Comparison of ENCODE assay signal across 23 cellular contexts in genomic region chr4:146252941-146253340, GRCh38. TPM values are rescaled to one million over a fixed set of nuclear protein-coding genes. Genes with fewer than 3 reads are reported as not detected.
DNase-seq lines count a peak whose midpoint lies in the region; ATAC-seq, FAIRE-seq and TF ChIP-seq lines count a peak whose summit lies in the region.
"Had no signal": no experiment of that assay in that cellular context is flagged by ENCODE, and none has a peak within 500 bp of the region (broad histone marks: within the 10 kb centered on the region; RNA-seq: fewer than 3 reads in every experiment).

No MANE protein-coding gene starts in this region.

- CTCF ChIA-PET in HepG2 (lab: Yijun Ruan, JAX; ENCODE audit: low intra/inter-chr PET ratio, low total read pairs): no interaction called here
- CTCF ChIA-PET in PC-3 (lab: Charles Lee): no interaction called here

- H3K4me1 ChIP-seq in HepG2 (ENCODE audit: insufficient read depth, low read length) (peaks cover 17% of the 10 kb centered on the region), right lobe of liver (no peaks in the 10 kb centered on the region), PC-3 (ENCODE audit: insufficient read depth, low read length) (no peaks in the 10 kb centered on the region)

- TF ChIP-seq POLR2A in HepG2 (IDR thresholded peaks at IDR 0.05; ENCODE audit: insufficient read depth in 1 of 2, low read depth in 2 of 2, low read length in 2 of 2) (no peak), right lobe of liver (IDR thresholded peaks at IDR 0.05) (no peak)

- H3K79me2 ChIP-seq in HepG2 (ENCODE audit: insufficient read depth, low read length): no peaks in the 10 kb centered on the region
- H3K79me2 ChIP-seq in PC-3 (ENCODE audit: low read length): no peaks in the 10 kb centered on the region

- H3K27ac ChIP-seq in HepG2 (ENCODE audit: extremely low read length, insufficient read depth, low read length): no peak overlapping the region
- H3K27ac ChIP-seq in right lobe of liver: no peak overlapping the region
- H3K27ac ChIP-seq in PC-3 (ENCODE audit: low read length): no peak overlapping the region
- no peak overlapping the region for H3K27ac ChIP-seq in caudate nucleus (ENCODE audit: low read depth, low read length)
- H3K27ac ChIP-seq: GM23248 had no signal

- ATAC-seq in HepG2 (no peak), right lobe of liver (no peak), PC-3 (peak; percentile 42), left colon (peak; percentile 68)

- no peak overlapping the region for H3K4me3 Mint-ChIP-seq in endothelial cell (ENCODE audit: unreplicated experiment)
- no peak overlapping the region for H3K4me3 Mint-ChIP-seq in type B pancreatic cell
- H3K4me3 Mint-ChIP-seq: CD4-positive, alpha-beta memory T cell had no signal

- H4K20me1 ChIP-seq in HepG2 (ENCODE audit: insufficient read depth, low read length) (no peaks in the 10 kb centered on the region), PC-3 (ENCODE audit: low read length) (no peaks in the 10 kb centered on the region)

- H3K4me3 ChIP-seq in HepG2 (replicated peaks in 1 of 3; ENCODE audit: insufficient read depth in 1 of 3, low read depth in 2 of 3, low read length in 3 of 3) (no peak overlapping the region), right lobe of liver (no peak overlapping the region), PC-3 (ENCODE audit: low read length) (no peak overlapping the region)
- H3K4me3 ChIP-seq: GM23248 had no signal

- H3K36me3 ChIP-seq in HepG2 (replicated peaks in 1 of 2; ENCODE audit: control insufficient read depth in 1 of 2, insufficient read depth in 2 of 2, low read length in 2 of 2) (no peaks in the 10 kb centered on the region; a peak in 1 of 5 replicates), right lobe of liver (peaks cover 0 to 2% (median 0%) of the 10 kb centered on the region in 4 donors), PC-3 (ENCODE audit: low read depth, low read length) (no peaks in the 10 kb centered on the region)

- BruUV-seq in HepG2 (replicated peaks; lab: Mats Ljungman, UMichigan) (no TSS peak), PC-3 (replicated peaks; lab: Mats Ljungman, UMichigan) (no TSS peak)

- DNase-seq in HepG2 (ENCODE audit: low spot score) (peak; percentile 25), right lobe of liver (no peak), PC-3 (no peak), left colon (no peak), endothelial cell (ENCODE audit: low spot score) (no peak), type B pancreatic cell (ENCODE audit: extremely low spot score, unreplicated experiment) (no peak), caudate nucleus (lab: John Stamatoyannopoulos, UW) (no peak), posterior cingulate gyrus (no peak)
- DNase-seq: 8988T; C1 segment of cervical spinal cord; Calu3; CD4-positive, alpha-beta memory T cell; COR-L47; DMS153; DND-41; GM23248; H7; HCEC 1CT had no signal

- no peak for FAIRE-seq in HepG2 (lab: Jason Lieb, UNC)
- FAIRE-seq: G401.6, GM12892, H1 had no signal

- 61% methylated on average over 2 of the region's 2 CpGs for WGBS in HepG2 (ENCODE audit: low lambda C conversion rate)
- WGBS in right lobe of liver (ENCODE audit: insufficient coverage, low coverage, low lambda C conversion rate, missing lambda C conversion rate): 79% methylated on average over 2 of the region's 2 CpGs

- H3K27ac Mint-ChIP-seq in endothelial cell (ENCODE audit: unreplicated experiment) (no peak overlapping the region), type B pancreatic cell (no peak overlapping the region)
- H3K27ac Mint-ChIP-seq: CD4-positive, alpha-beta memory T cell had no signal

- no peak overlapping the region for H3K4me2 ChIP-seq in HepG2 (ENCODE audit: low read depth, low read length)
- no peak overlapping the region for H3K4me2 ChIP-seq in PC-3 (ENCODE audit: low read length)

- no peaks in the 10 kb centered on the region for H3F3A ChIP-seq in PC-3 (ENCODE audit: low read length, unreplicated experiment)

- H3K9me3 ChIP-seq in HepG2 (ENCODE audit: low read length): no peaks in the 10 kb centered on the region
- no peaks in the 10 kb centered on the region for H3K9me3 ChIP-seq in right lobe of liver
- no peaks in the 10 kb centered on the region for H3K9me3 ChIP-seq in PC-3 (ENCODE audit: low read length)

- TF ChIP-seq EP300 in HepG2 (IDR thresholded peaks at IDR 0.05; ENCODE audit: low read depth in 2 of 2, low read length in 2 of 2) (no peak), HepG2 (CRISPR knock-in tag; IDR thresholded peaks at IDR 0.05; ENCODE audit: borderline replicate concordance) (no peak)

- H2AFZ ChIP-seq in HepG2 (ENCODE audit: low read length): no peak overlapping the region
- H2AFZ ChIP-seq in PC-3 (ENCODE audit: low read length): no peak overlapping the region
- H2AFZ ChIP-seq: GM23248 had no signal

- no peaks in the 10 kb centered on the region for H3K9me3 Mint-ChIP-seq in endothelial cell (ENCODE audit: unreplicated experiment)
- H3K9me3 Mint-ChIP-seq in type B pancreatic cell: no peaks in the 10 kb centered on the region
- H3K9me3 Mint-ChIP-seq: CD4-positive, alpha-beta memory T cell had no signal

- POLR2A ChIA-PET in HepG2 (lab: Yijun Ruan, JAX) (no interaction called here), PC-3 (lab: Charles Lee; ENCODE audit: unreplicated experiment) (no interaction called here)

- no peak for TF ChIP-seq RAD21 in HepG2 (CRISPR knock-in tag; IDR thresholded peaks at IDR 0.05)

- H3K27me3 ChIP-seq in HepG2 (ENCODE audit: control insufficient read depth in 1 of 2, insufficient read depth in 2 of 2, low read length in 2 of 2) (no peaks in the 10 kb centered on the region), right lobe of liver (no peaks in the 10 kb centered on the region), PC-3 (ENCODE audit: low read length) (no peaks in the 10 kb centered on the region)

- H3K9ac ChIP-seq in HepG2 (ENCODE audit: insufficient read depth, low read depth, low read length) (no peak overlapping the region), PC-3 (ENCODE audit: low read length) (no peak overlapping the region)
- H3K9ac ChIP-seq: GM23248 had no signal

- intact Hi-C loops in HepG2 (cut with micrococcal nuclease; ENCODE audit: unreplicated experiment) (no loop called here), right lobe of liver (cut with DNase I) (no loop called here), PC-3 (cut with micrococcal nuclease) (no loop called here), left colon (cut with DNase I, micrococcal nuclease) (no loop called here), posterior cingulate gyrus (cut with DNase I) (no loop called here)

- H3K4me1 Mint-ChIP-seq in endothelial cell (ENCODE audit: unreplicated experiment) (peaks cover 14% of the 10 kb centered on the region), type B pancreatic cell (ENCODE audit: unreplicated experiment) (peaks cover 12% of the 10 kb centered on the region)
- H3K4me1 Mint-ChIP-seq: CD4-positive, alpha-beta memory T cell had no signal

- TF ChIP-seq CTCF in HepG2 (CRISPR knock-in tag; IDR thresholded peaks at IDR 0.05) (no peak), right lobe of liver (IDR thresholded peaks at IDR 0.05) (no peak), PC-3 (conservative IDR thresholded peaks at IDR 0.05; ENCODE audit: low read depth, low read length) (no peak), endothelial cell (IDR thresholded peaks at IDR 0.05; ENCODE audit: unreplicated experiment) (no peak), type B pancreatic cell (conservative IDR thresholded peaks at IDR 0.05) (no peak)

- in situ Hi-C loops in HepG2 (cut with HindIII; ENCODE audit: extremely low pct_ligation_motif_present, low pct_unique_long_range_greater_than_20kb): no loop called here

- no peaks in the 10 kb centered on the region for H3K36me3 Mint-ChIP-seq in endothelial cell (ENCODE audit: low read depth, unreplicated experiment)
- peaks cover 4% of the 10 kb centered on the region for H3K36me3 Mint-ChIP-seq in type B pancreatic cell

- H3K9me2 ChIP-seq in PC-3 (replicated peaks; ENCODE audit: low read length): no peaks in the 10 kb centered on the region

- H3K27me3 Mint-ChIP-seq in endothelial cell (ENCODE audit: unreplicated experiment) (peaks cover 5% of the 10 kb centered on the region), type B pancreatic cell (no peaks in the 10 kb centered on the region)
- H3K27me3 Mint-ChIP-seq: CD4-positive, alpha-beta memory T cell had no signal

TF ChIP-seq in HepG2, 621 proteins besides CTCF, POLR2A, EP300 and RAD21 (continues in another document):
- TF ChIP-seq POLR2AphosphoS5 (IDR thresholded peaks at IDR 0.05; ENCODE audit: low read depth, low read length) (no peak), RARA (CRISPR knock-in tag; IDR thresholded peaks at IDR 0.05) (no peak), ZNF207 (IDR thresholded peaks at IDR 0.05; ENCODE audit: borderline replicate concordance) (no peak)

RNA-seq across cellular contexts. Expression of gene REELD1, which starts 38.6 kb away (rescaled TPM):
- total RNA-seq in HepG2 (2016; rRNA removed; fragmentation: Illumina TruSeq; extraction: Trizol) (0.04 TPM in 1 of 2 replicates, not detected in the other), right lobe of liver (under 1 TPM in 5 of 6 experiments, not detected in 1; 0.12 to 0.50 (median 0.35) TPM), PC-3 (2014; rRNA removed) (not detected in 2 replicates), left colon (not detected), endothelial cell (ENCODE audit: unreplicated experiment) (0.26 TPM), type B pancreatic cell (ENCODE audit: low replicate concordance) (0.12 and 0.14 TPM in 2 replicates)
- not detected in 2 replicates for total RNA-seq in HepG2 (2016; cell fraction: cytosol; rRNA removed; fragmentation: Illumina TruSeq; extraction: Trizol; ENCODE audit: low read depth)
- not detected in 2 replicates for total RNA-seq in HepG2 (2016; cell fraction: insoluble cytoplasmic fraction; rRNA removed; fragmentation: Illumina TruSeq; extraction: Trizol)
- not detected in 2 replicates for total RNA-seq in HepG2 (2016; cell fraction: membrane; rRNA removed; fragmentation: Illumina TruSeq; extraction: Trizol)
- total RNA-seq in HepG2 (2016; cell fraction: nucleus; rRNA removed; fragmentation: Illumina TruSeq; extraction: Trizol): not detected in 2 replicates
- 0.08 and 0.26 TPM in 2 replicates for polyA plus RNA-seq in HepG2 (2011; rRNA removed)
- 0.03 TPM in 1 of 2 replicates, not detected in the other for polyA plus RNA-seq in HepG2 (2011; cell fraction: cytosol; rRNA removed)
- polyA plus RNA-seq in HepG2 (2011; cell fraction: nucleus; rRNA removed): 0.24 TPM in 1 of 2 replicates, not detected in the other
- polyA plus RNA-seq in HepG2 (2012): 0.09 TPM in 1 of 2 replicates, not detected in the other
- polyA plus RNA-seq in HepG2 (2016; cell fraction: cytosol; fragmentation: Illumina TruSeq; extraction: Trizol; ENCODE audit: low read depth): not detected in 2 replicates
- polyA plus RNA-seq in HepG2 (2016; cell fraction: insoluble cytoplasmic fraction; fragmentation: Illumina TruSeq; extraction: Trizol; ENCODE audit: low read depth): not detected in 2 replicates
- not detected in 2 replicates for polyA plus RNA-seq in HepG2 (2016; cell fraction: membrane; fragmentation: Illumina TruSeq; extraction: Trizol; ENCODE audit: low read depth)
- not detected in 2 replicates for polyA plus RNA-seq in HepG2 (2016; cell fraction: nucleus; fragmentation: Illumina TruSeq; extraction: Trizol; ENCODE audit: insufficient read depth, low read depth)
- not detected in 2 replicates for polyA minus RNA-seq in HepG2 (2011; rRNA and poly(A)+ RNA removed; ENCODE audit: low replicate concordance)
- not detected in 2 replicates for polyA minus RNA-seq in HepG2 (2011; cell fraction: cytosol; rRNA and poly(A)+ RNA removed)
- polyA minus RNA-seq in HepG2 (2011; cell fraction: nucleus; rRNA and poly(A)+ RNA removed): not detected in 2 replicates
- total RNA-seq: A673, Calu3, GM23248, H1 had no signal
- polyA plus RNA-seq: BJ, GM23248 had no signal

Comparison
In these comparisons a context has a peak if more than half of its experiments do, and no peak if none do; other contexts are left out.
1. ATAC-seq: peak in PC-3 (single experiment) and left colon (single experiment); none in HepG2 (single experiment) and right lobe of liver (0 of 4).